In the genomic region with DNA sequence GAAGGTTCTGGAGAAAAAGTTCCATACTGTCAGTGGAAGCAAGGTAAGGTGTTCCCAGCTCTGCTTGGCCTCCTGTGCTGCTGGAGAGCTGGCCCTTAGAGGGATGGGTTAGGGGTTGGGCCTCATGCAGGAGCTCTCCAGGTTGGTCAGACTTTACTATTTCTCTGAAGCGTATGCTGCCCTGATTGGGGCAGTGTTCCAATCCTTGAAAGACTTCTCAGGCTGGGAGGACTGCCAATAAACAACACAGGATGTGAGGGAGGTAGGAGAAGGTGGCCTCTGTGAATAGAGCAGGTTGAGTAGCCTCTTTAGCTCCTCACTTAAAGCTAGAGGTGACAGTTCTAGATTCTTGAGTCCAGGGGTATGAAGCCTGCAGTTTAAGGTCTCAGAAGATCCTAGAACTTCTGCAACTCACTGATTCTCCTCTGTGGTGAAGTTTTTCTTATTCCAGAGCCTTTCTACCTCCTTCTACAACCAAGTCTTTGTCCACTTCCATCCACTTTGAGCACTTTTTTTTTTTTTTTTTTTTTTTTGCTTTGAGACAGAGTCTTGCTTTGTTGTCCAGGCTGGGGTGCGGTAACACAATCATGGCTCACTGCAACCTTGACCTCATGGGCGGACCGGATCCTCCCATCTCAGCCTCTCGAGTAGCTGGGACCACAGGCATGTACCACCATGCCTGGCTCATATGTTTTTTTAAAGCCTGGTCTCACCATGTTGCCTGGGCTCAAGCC, we compare ENCODE assay signal across 7 cellular contexts. TPM values are rescaled to one million over a fixed set of nuclear protein-coding genes. Genes with fewer than 3 reads are reported as not detected.
A peak's percentile ranks its signal among the peaks of the same experiment; 100 is the strongest.
DNase-seq lines count a peak whose midpoint lies in the region; ATAC-seq and TF ChIP-seq lines count a peak whose summit lies in the region.

No MANE protein-coding gene starts in this region.

- H3K4me3 ChIP-seq in HFF-Myc (replicated peaks; ENCODE audit: low read depth, low read length) (peak overlapping the region; percentile 97), SU-DHL-6 (ENCODE audit: insufficient read depth, low read length, poor library complexity, severe bottlenecking) (no peak overlapping the region), fibroblast of villous mesenchyme (ENCODE audit: low read depth, low read length) (no peak overlapping the region), gastrocnemius medialis (peak overlapping the region in 1 of 4 donors; percentile 66)

- peak overlapping the region; percentile 97 for H3K4me2 ChIP-seq in SU-DHL-6 (ENCODE audit: low read depth, low read length, poor library complexity, severe bottlenecking)

- no peak overlapping the region for H2AFZ ChIP-seq in SU-DHL-6 (ENCODE audit: low read depth, low read length, severe bottlenecking)

- ATAC-seq in gastrocnemius medialis (peak; percentile 5 to 15), HG03442 (IDR thresholded peaks at IDR 0.05; ENCODE audit: unreplicated experiment) (no peak), HG02588 (IDR thresholded peaks at IDR 0.05; ENCODE audit: unreplicated experiment) (no peak)

- no peak for TF ChIP-seq CTCF in HFF-Myc (IDR thresholded peaks at IDR 0.05; ENCODE audit: low read depth, low read length, missing control alignments)
- TF ChIP-seq CTCF in SU-DHL-6 (IDR thresholded peaks at IDR 0.05; ENCODE audit: insufficient read depth, low read length, poor library complexity, severe bottlenecking): no peak
- TF ChIP-seq CTCF in fibroblast of villous mesenchyme (IDR thresholded peaks at IDR 0.05; ENCODE audit: insufficient read depth, low read depth, low read length): no peak
- TF ChIP-seq CTCF in gastrocnemius medialis (IDR thresholded peaks at IDR 0.05 in 4 of 5, conservative IDR thresholded peaks at IDR 0.05 in 1 of 5): no peak

- H3F3A ChIP-seq in SU-DHL-6 (ENCODE audit: insufficient read depth): peaks cover 70% of the 10 kb centered on the region

- H4K20me1 ChIP-seq in SU-DHL-6 (ENCODE audit: low read depth, low read length): peaks cover 40% of the 10 kb centered on the region

- H3K9me2 ChIP-seq in SU-DHL-6 (replicated peaks; ENCODE audit: insufficient read depth, low read length): no peaks in the 10 kb centered on the region

- in situ Hi-C loops in gastrocnemius medialis (cut with MboI; ENCODE audit: low sequenced_read_pairs in 4 of 4): no loop called here

- peaks cover 48% of the 10 kb centered on the region for H3K79me2 ChIP-seq in SU-DHL-6 (ENCODE audit: insufficient read depth, low read length)

- peaks cover 50% of the 10 kb centered on the region for H3K36me3 ChIP-seq in SU-DHL-6 (ENCODE audit: low read length)
- H3K36me3 ChIP-seq in gastrocnemius medialis: peaks cover 5 to 59% of the 10 kb centered on the region in 2 donors

- peaks cover 26 to 32% of the 10 kb centered on the region in 2 donors for H3K4me1 ChIP-seq in gastrocnemius medialis

- intact Hi-C loops in gastrocnemius medialis (cut with DNase I; ENCODE audit: low total_unique reads): loop anchor here (5.0 kb wide), 1 partner anchor 85 kb away; no protein-coding TSS in a partner anchor

- no peak for TF ChIP-seq POLR2A in gastrocnemius medialis (IDR thresholded peaks at IDR 0.05)

- H3K9me3 ChIP-seq in SU-DHL-6 (ENCODE audit: insufficient read depth, low read length): no peaks in the 10 kb centered on the region
- H3K9me3 ChIP-seq in gastrocnemius medialis: no peaks in the 10 kb centered on the region

- H3K27ac ChIP-seq in SU-DHL-6 (ENCODE audit: low read depth, low read length) (no peak overlapping the region), gastrocnemius medialis (peak overlapping the region; percentile 82 to 92 (median 88))

- DNase-seq in HFF-Myc (ENCODE audit: extremely low read depth, low read depth) (no peak), fibroblast of villous mesenchyme (ENCODE audit: low read depth) (peak; percentile 43), gastrocnemius medialis (peak in 1 of 2 donors; percentile 64), SW480 (ENCODE audit: low spot score) (no peak)

- H3K9ac ChIP-seq in SU-DHL-6 (ENCODE audit: low read length): no peak overlapping the region

- H3K27me3 ChIP-seq in SU-DHL-6 (ENCODE audit: low read length) (no peaks in the 10 kb centered on the region), gastrocnemius medialis (no peaks in the 10 kb centered on the region)

RNA-seq across cellular contexts. Expression of gene HNRNPAB, which starts 3.0 kb away (rescaled TPM):
- total RNA-seq in fibroblast of villous mesenchyme (52.8 and 63.5 TPM in 2 replicates), gastrocnemius medialis (100 to 1,000 TPM in 2 of 4 donors, 10 to 100 TPM in 2; 84.2 to 117 (median 106) TPM)

RNA-seq across cellular contexts. Expression of gene GMCL2, which starts 20.2 kb away (rescaled TPM):
- total RNA-seq in fibroblast of villous mesenchyme (not detected in 2 replicates), gastrocnemius medialis (not detected)

RNA-seq across cellular contexts. Expression of gene PHYKPL, which starts 25.3 kb away (rescaled TPM):
- total RNA-seq in fibroblast of villous mesenchyme (31.5 and 32.2 TPM in 2 replicates), gastrocnemius medialis (10 to 100 TPM; 25.0 to 54.6 (median 33.7) TPM)

RNA-seq across cellular contexts. Expression of gene NHP2, which starts 53.7 kb away (rescaled TPM):
- total RNA-seq in fibroblast of villous mesenchyme (88.1 and 102 TPM in 2 replicates), gastrocnemius medialis (100 to 1,000 TPM; 157 to 261 (median 241) TPM)

Comparison
In these comparisons a context has a peak if more than half of its experiments do, and no peak if none do; other contexts are left out.
1. ATAC-seq: peak in gastrocnemius medialis (2 of 2); none in HG03442 (single experiment) and HG02588 (single experiment).